12 cellular contexts compared by ENCODE assay signal in the genomic region with DNA sequence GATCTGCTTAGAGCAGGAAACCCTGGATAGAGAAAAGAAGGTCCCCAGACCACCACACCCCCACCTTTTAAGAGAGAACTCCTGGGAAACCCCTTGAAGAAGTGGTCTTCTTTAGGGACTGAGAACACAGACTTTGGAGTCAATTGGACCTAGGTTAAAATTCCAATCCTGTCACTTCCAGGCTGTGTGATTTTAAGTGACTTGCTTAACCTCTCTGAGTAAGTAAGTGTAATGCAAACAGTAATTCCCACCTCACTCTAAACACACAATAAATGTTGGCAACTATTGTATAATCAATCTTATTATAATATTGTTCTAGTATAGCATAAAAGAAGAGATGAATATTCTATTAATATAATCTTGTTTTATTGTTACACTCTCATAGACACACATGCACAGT. TPM values are rescaled to one million over a fixed set of nuclear protein-coding genes. Genes with fewer than 3 reads are reported as not detected.
DNase-seq lines count a peak whose midpoint lies in the region; ATAC-seq, FAIRE-seq and TF ChIP-seq lines count a peak whose summit lies in the region.
"Had no signal": no experiment of that assay in that cellular context is flagged by ENCODE, and none has a peak within 500 bp of the region (broad histone marks: within the 10 kb centered on the region; RNA-seq: fewer than 3 reads in every experiment).

No MANE protein-coding gene starts in this region.

- FAIRE-seq in kidney (lab: Jason Lieb, UNC), result no peak

- intact Hi-C loops in MCF 10A (cut with micrococcal nuclease), result no loop called here
- intact Hi-C loops in breast epithelium (cut with DNase I; ENCODE audit: low total_unique reads), result no loop called here
- intact Hi-C loops in activated CD4-positive, alpha-beta memory T cell treated with anti-CD3 and anti-CD28 coated beads for 36 hours (cut with micrococcal nuclease), result no loop called here
- intact Hi-C loops in kidney (cut with DNase I), result no loop called here
- intact Hi-C loops in left colon (cut with DNase I, micrococcal nuclease), result no loop called here

- no peaks in the 10 kb centered on the region for H3K9me3 ChIP-seq in breast epithelium
- no peaks in the 10 kb centered on the region for H3K9me3 ChIP-seq in kidney (ENCODE audit: control insufficient read depth in 1 of 2, low read length in 2 of 2)
- H3K9me3 ChIP-seq: sigmoid colon had no signal

- peak overlapping the region in 1 of 2 donors; percentile 38 for H3K9ac ChIP-seq in kidney (ENCODE audit: low read length in 2 of 2)

- H3K36me3 Mint-ChIP-seq in MCF 10A (ENCODE audit: insufficient read depth, unreplicated experiment), result no peaks in the 10 kb centered on the region
- no peaks in the 10 kb centered on the region for H3K36me3 Mint-ChIP-seq in activated CD4-positive, alpha-beta memory T cell treated with anti-CD3 and anti-CD28 coated beads for 36 hours

- no peak overlapping the region for H3K27ac ChIP-seq in breast epithelium
- H3K27ac ChIP-seq in kidney (ENCODE audit: low read depth in 2 of 2, low read length in 2 of 2), result peak overlapping the region; percentile 49 to 98
- peak overlapping the region; percentile 98 for H3K27ac ChIP-seq in temporal lobe (ENCODE audit: low read depth, low read length)

- H3K4me1 ChIP-seq in breast epithelium (peaks cover 4 to 14% of the 10 kb centered on the region in 2 donors), kidney (ENCODE audit: control insufficient read depth in 1 of 2, insufficient read depth in 1 of 2, low read depth in 1 of 2, low read length in 2 of 2) (peaks cover 17 to 42% of the 10 kb centered on the region in 2 donors)

- no peak for ATAC-seq in GM21529 (IDR thresholded peaks at IDR 0.05; ENCODE audit: unreplicated experiment)
- ATAC-seq in left colon, result no peak
- no peak for ATAC-seq in GM19328 (IDR thresholded peaks at IDR 0.05; ENCODE audit: unreplicated experiment)

- H3K27me3 ChIP-seq in breast epithelium, result no peaks in the 10 kb centered on the region
- H3K27me3 ChIP-seq: sigmoid colon had no signal

- H3K4me3 Mint-ChIP-seq in MCF 10A (ENCODE audit: unreplicated experiment), result peak overlapping the region; percentile 62
- no peak overlapping the region for H3K4me3 Mint-ChIP-seq in activated CD4-positive, alpha-beta memory T cell treated with anti-CD3 and anti-CD28 coated beads for 36 hours

- POLR2A ChIA-PET in MCF 10A (lab: Yijun Ruan, JAX), result interaction anchor here (0.7 to 5.9 kb wide), 4 partner anchors 9 to 85 kb away, joined by 3 to 98 read pairs (median 6); a partner anchor contains a TSS
- POLR2A ChIA-PET in activated CD4-positive, alpha-beta memory T cell treated with anti-CD3 and anti-CD28 coated beads for 36 hours (lab: Charles Lee), result interaction anchor here (3.0 kb wide), 1 partner anchor 15 kb away, joined by 10 read pairs; no protein-coding TSS in a partner anchor

- TF ChIP-seq CTCF in MCF 10A (IDR thresholded peaks at IDR 0.05; ENCODE audit: unreplicated experiment) (no peak), breast epithelium (IDR thresholded peaks at IDR 0.05) (no peak), kidney (IDR thresholded peaks at IDR 0.05; ENCODE audit: borderline replicate concordance, extremely low read depth, insufficient read depth) (no peak)

- BruUV-seq in MCF 10A (replicated peaks; lab: Mats Ljungman, UMichigan), result no TSS peak

- DNase-seq in MCF 10A (ENCODE audit: unreplicated experiment) (no peak), breast epithelium (ENCODE audit: low spot score in 2 of 2) (no peak), kidney (no peak), left colon (no peak)
- DNase-seq in activated CD4-positive, alpha-beta memory T cell treated with anti-CD3 and anti-CD28 coated beads for 36 hours, result no peak
- DNase-seq: sigmoid colon, T1000 had no signal

- H3K27me3 Mint-ChIP-seq in MCF 10A (ENCODE audit: insufficient read depth, unreplicated experiment), result no peaks in the 10 kb centered on the region
- H3K27me3 Mint-ChIP-seq in activated CD4-positive, alpha-beta memory T cell treated with anti-CD3 and anti-CD28 coated beads for 36 hours, result no peaks in the 10 kb centered on the region

- no peaks in the 10 kb centered on the region for H3K36me3 ChIP-seq in breast epithelium
- H3K36me3 ChIP-seq in kidney (ENCODE audit: control insufficient read depth in 1 of 2, insufficient read depth in 2 of 2, low read length in 2 of 2), result no peaks in the 10 kb centered on the region

- no peaks in the 10 kb centered on the region for H3K9me3 Mint-ChIP-seq in MCF 10A (ENCODE audit: unreplicated experiment)
- no peaks in the 10 kb centered on the region for H3K9me3 Mint-ChIP-seq in activated CD4-positive, alpha-beta memory T cell treated with anti-CD3 and anti-CD28 coated beads for 36 hours

- CTCF ChIA-PET in MCF 10A (lab: Yijun Ruan, JAX), result interaction anchor here (3.3 kb wide), 1 partner anchor 44 kb away, joined by 18 read pairs; no protein-coding TSS in a partner anchor
- CTCF ChIA-PET in activated CD4-positive, alpha-beta memory T cell treated with anti-CD3 and anti-CD28 coated beads for 36 hours (lab: Charles Lee), result interaction anchor here (1.2 to 3.7 kb wide), 4 partner anchors 10 to 55 kb away, joined by 3 to 36 read pairs (median 9); a partner anchor contains a TSS

- no peak for TF ChIP-seq POLR2A in breast epithelium (IDR thresholded peaks at IDR 0.05)

- peaks cover 20% of the 10 kb centered on the region for H3K4me1 Mint-ChIP-seq in MCF 10A (ENCODE audit: insufficient read depth, unreplicated experiment)
- H3K4me1 Mint-ChIP-seq in activated CD4-positive, alpha-beta memory T cell treated with anti-CD3 and anti-CD28 coated beads for 36 hours (ENCODE audit: low read depth), result peaks cover 43% of the 10 kb centered on the region

- H3K4me3 ChIP-seq in breast epithelium (no peak overlapping the region), kidney (ENCODE audit: low read length in 2 of 2) (peak overlapping the region in 1 of 2 donors; percentile 33)
- H3K4me3 ChIP-seq: sigmoid colon had no signal

- peak overlapping the region; percentile 7 for H3K27ac Mint-ChIP-seq in MCF 10A (ENCODE audit: low read depth, unreplicated experiment)
- peak overlapping the region; percentile 58 for H3K27ac Mint-ChIP-seq in activated CD4-positive, alpha-beta memory T cell treated with anti-CD3 and anti-CD28 coated beads for 36 hours

RNA-seq across cellular contexts. Expression of a gene that starts 3.3 kb away (rescaled TPM):
- 11.8 and 16.2 TPM in 2 replicates for total RNA-seq in MCF 10A (2022)
- 10 to 100 TPM; 15.7 to 20.6 (median 18.4) TPM for total RNA-seq in breast epithelium
- 10 to 100 TPM; 11.7 to 13.4 TPM for total RNA-seq in activated CD4-positive, alpha-beta memory T cell treated with anti-CD3 and anti-CD28 coated beads for 36 hours
- 50.7 TPM for total RNA-seq in kidney
- polyA plus RNA-seq in kidney (ENCODE audit: insufficient read depth, low read depth, low replicate concordance), result 51.0 TPM
- total RNA-seq in temporal lobe, result 2.7 TPM
- total RNA-seq in left colon, result 10 to 100 TPM; 24.3 to 29.7 TPM

RNA-seq across cellular contexts. Expression of a gene that starts 15.0 kb away (rescaled TPM):
- total RNA-seq in MCF 10A (2022), result not detected in 2 replicates
- total RNA-seq in breast epithelium, result 1 to 10 TPM in 1 of 3 donors, not detected in 2; 3.2 TPM
- not detected for total RNA-seq in activated CD4-positive, alpha-beta memory T cell treated with anti-CD3 and anti-CD28 coated beads for 36 hours
- total RNA-seq in kidney, result not detected
- 0.39 TPM for polyA plus RNA-seq in kidney (ENCODE audit: insufficient read depth, low read depth, low replicate concordance)
- 0.49 TPM for total RNA-seq in temporal lobe
- not detected for total RNA-seq in left colon
- total RNA-seq: fibroblast of lung, sigmoid colon, urinary bladder had no signal
- polyA plus RNA-seq: fibroblast of lung, urinary bladder had no signal

RNA-seq across cellular contexts. Expression of a gene that starts 47.6 kb away (rescaled TPM):
- total RNA-seq in MCF 10A (2022), result 3.9 and 5.3 TPM in 2 replicates
- total RNA-seq in breast epithelium, result 1 to 10 TPM; 3.5 to 4.3 (median 3.8) TPM
- total RNA-seq in activated CD4-positive, alpha-beta memory T cell treated with anti-CD3 and anti-CD28 coated beads for 36 hours, result 1 to 10 TPM; 4.8 to 5.5 TPM
- total RNA-seq in kidney, result 7.0 TPM
- 5.3 TPM for polyA plus RNA-seq in kidney (ENCODE audit: insufficient read depth, low read depth, low replicate concordance)
- total RNA-seq in temporal lobe, result 10.3 TPM
- total RNA-seq in left colon, result 1 to 10 TPM; 3.3 to 4.4 TPM

RNA-seq across cellular contexts. Expression of a gene that starts 48.4 kb away (rescaled TPM):
- total RNA-seq in MCF 10A (2022), result 0.93 and 1.5 TPM in 2 replicates
- total RNA-seq in breast epithelium, result 1 to 10 TPM in 2 of 3 donors, under 1 TPM in 1; 0.80 to 5.3 (median 3.3) TPM
- total RNA-seq in activated CD4-positive, alpha-beta memory T cell treated with anti-CD3 and anti-CD28 coated beads for 36 hours, result under 1 TPM in 1 of 2 experiments, not detected in 1; 0.71 TPM
- total RNA-seq in kidney, result 6.5 TPM
- 1.4 TPM for polyA plus RNA-seq in kidney (ENCODE audit: insufficient read depth, low read depth, low replicate concordance)
- 0.49 TPM for total RNA-seq in temporal lobe
- 1 to 10 TPM; 4.7 to 6.7 TPM for total RNA-seq in left colon
- total RNA-seq: fibroblast of lung had no signal

RNA-seq across cellular contexts. Expression of a gene that starts 55.3 kb away (rescaled TPM):
- total RNA-seq in MCF 10A (2022), result 202 and 227 TPM in 2 replicates
- total RNA-seq in breast epithelium, result 100 to 1,000 TPM; 108 to 127 (median 117) TPM
- 100 to 1,000 TPM; 264 to 280 TPM for total RNA-seq in activated CD4-positive, alpha-beta memory T cell treated with anti-CD3 and anti-CD28 coated beads for 36 hours
- 150 TPM for total RNA-seq in kidney
- polyA plus RNA-seq in kidney (ENCODE audit: insufficient read depth, low read depth, low replicate concordance), result 479 TPM
- 32.2 TPM for total RNA-seq in temporal lobe
- total RNA-seq in left colon, result 10 to 100 TPM; 97.1 to 98.4 TPM

Comparison
In these comparisons a context has a peak if more than half of its experiments do, and no peak if none do; other contexts are left out.
1. H3K27ac ChIP-seq: peak in kidney (2 of 2) and temporal lobe (single experiment); none in breast epithelium (0 of 2).